ENCODE assay signal across 23 cellular contexts in genomic region chr4:97404876-97405523, GRCh38.
DNase-seq lines count a peak whose midpoint lies in the region; ATAC-seq, FAIRE-seq and TF ChIP-seq lines count a peak whose summit lies in the region.
"Had no signal": no experiment of that assay in that cellular context is flagged by ENCODE, and none has a peak within 500 bp of the region (broad histone marks: within the 10 kb centered on the region; RNA-seq: fewer than 3 reads in every experiment).

No MANE protein-coding gene starts in this region.

- H3F3A ChIP-seq in PC-3 (ENCODE audit: low read length, unreplicated experiment), result no peaks in the 10 kb centered on the region

- H3K9ac ChIP-seq in PC-3 (ENCODE audit: low read length), result no peak overlapping the region
- H3K9ac ChIP-seq: BLaER1 had no signal

- CTCF ChIA-PET in PC-3 (lab: Charles Lee), result no interaction called here

- H3K4me1 ChIP-seq in PC-3 (ENCODE audit: insufficient read depth, low read length), result peaks cover 9% of the 10 kb centered on the region
- no peaks in the 10 kb centered on the region for H3K4me1 ChIP-seq in hepatocyte (ENCODE audit: insufficient read depth)
- H3K4me1 ChIP-seq: BLaER1, SJCRH30 had no signal

- H3K4me3 ChIP-seq in PC-3 (ENCODE audit: low read length) (no peak overlapping the region), hepatocyte (no peak overlapping the region)
- H3K4me3 ChIP-seq: BLaER1, GM23338, SJCRH30 had no signal

- H3K9me3 ChIP-seq in PC-3 (ENCODE audit: low read length) (no peaks in the 10 kb centered on the region), hepatocyte (ENCODE audit: low read depth) (no peaks in the 10 kb centered on the region)
- H3K9me3 ChIP-seq: BLaER1, SJCRH30 had no signal

- peak; percentile 85 for ATAC-seq in PC-3
- ATAC-seq: CD8-positive, alpha-beta T cell; GM23338; Panc1 had no signal

- in situ Hi-C loops in Caki2 (cut with HindIII; ENCODE audit: low pct_unique_long_range_greater_than_20kb, low sequenced_read_pairs), result no loop called here

- H3K79me2 ChIP-seq in PC-3 (ENCODE audit: low read length), result no peaks in the 10 kb centered on the region
- no peaks in the 10 kb centered on the region for H3K79me2 ChIP-seq in hepatocyte

- H3K27ac ChIP-seq in PC-3 (ENCODE audit: low read length), result no peak overlapping the region
- no peak overlapping the region for H3K27ac ChIP-seq in hepatocyte
- H3K27ac ChIP-seq: BLaER1, SJCRH30 had no signal

- DNase-seq in Caki2 (ENCODE audit: low read depth) (peak; percentile 60), PC-3 (peak; percentile 64), hepatocyte (ENCODE audit: low spot score) (peak; percentile 21), renal cortical epithelial cell (ENCODE audit: low read depth) (peak; percentile 95), urothelium cell line (ENCODE audit: low spot score) (no peak), DMS153 (lab: John Stamatoyannopoulos, UW) (no peak), NCI-H82 (lab: John Stamatoyannopoulos, UW) (no peak)
- DNase-seq: Calu3; CD8-positive, alpha-beta T cell; HCEC 1CT; Kasumi-1; NCI-H1092 treated with DMSO at 0.1 percent for 48 hours; NCI-H1436 treated with DMSO at 0.1 percent for 48 hours; NCI-H1930; NCI-H510A; NCI-H748 treated with DMSO at 0.1 percent for 48 hours; NK-92 treated with Interleukin-12 subunit alpha and Interleukin-12 subunit beta, amount 100 ng/mL, for 24 hours; SJCRH30 had no signal

- BruUV-seq in PC-3 (replicated peaks; lab: Mats Ljungman, UMichigan), result no TSS peak

- WGBS in hepatocyte (ENCODE audit: low lambda C conversion rate, missing lambda C conversion rate), result 65% methylated on average over 5 of the region's 5 CpGs

- no peak overlapping the region for H2AFZ ChIP-seq in PC-3 (ENCODE audit: low read length)
- H2AFZ ChIP-seq in hepatocyte, result no peak overlapping the region
- H2AFZ ChIP-seq: GM23338 had no signal

- intact Hi-C loops in PC-3 (cut with micrococcal nuclease), result no loop called here

- POLR2A ChIA-PET in PC-3 (lab: Charles Lee; ENCODE audit: unreplicated experiment), result no interaction called here

- no peaks in the 10 kb centered on the region for H3K9me2 ChIP-seq in PC-3 (replicated peaks; ENCODE audit: low read length)
- no peaks in the 10 kb centered on the region for H3K9me2 ChIP-seq in hepatocyte (replicated peaks; ENCODE audit: insufficient read depth)

- no peak for FAIRE-seq in urothelium cell line (lab: Jason Lieb, UNC)
- FAIRE-seq: G401.6, GM12892 had no signal

- TF ChIP-seq CTCF in PC-3 (conservative IDR thresholded peaks at IDR 0.05; ENCODE audit: low read depth, low read length), result no peak
- no peak for TF ChIP-seq CTCF in hepatocyte (IDR thresholded peaks at IDR 0.05; ENCODE audit: poor library complexity)

- H3K4me2 ChIP-seq in PC-3 (ENCODE audit: low read length) (peak overlapping the region; percentile 35), hepatocyte (peak overlapping the region; percentile 32)
- H3K4me2 ChIP-seq: BLaER1, GM23338 had no signal

- H3K36me3 ChIP-seq in PC-3 (ENCODE audit: low read depth, low read length), result no peaks in the 10 kb centered on the region
- no peaks in the 10 kb centered on the region for H3K36me3 ChIP-seq in hepatocyte (replicated peaks; ENCODE audit: insufficient read depth, low read depth)
- H3K36me3 ChIP-seq: BLaER1, SJCRH30 had no signal

- no peaks in the 10 kb centered on the region for H3K27me3 ChIP-seq in PC-3 (ENCODE audit: low read length)
- no peaks in the 10 kb centered on the region for H3K27me3 ChIP-seq in hepatocyte
- H3K27me3 ChIP-seq: BLaER1, SJCRH30 had no signal

- no peaks in the 10 kb centered on the region for H4K20me1 ChIP-seq in PC-3 (ENCODE audit: low read length)
- H4K20me1 ChIP-seq in hepatocyte (ENCODE audit: insufficient read depth, poor library complexity, severe bottlenecking), result no peaks in the 10 kb centered on the region
- H4K20me1 ChIP-seq: BLaER1 had no signal

Comparison
In these comparisons a context has a peak if more than half of its experiments do, and no peak if none do; other contexts are left out.
1. DNase-seq: peak in Caki2 (single experiment), PC-3 (single experiment), hepatocyte (single experiment) and renal cortical epithelial cell (single experiment); none in urothelium cell line (single experiment), DMS153 (single experiment) and NCI-H82 (single experiment).